In the genomic region with DNA sequence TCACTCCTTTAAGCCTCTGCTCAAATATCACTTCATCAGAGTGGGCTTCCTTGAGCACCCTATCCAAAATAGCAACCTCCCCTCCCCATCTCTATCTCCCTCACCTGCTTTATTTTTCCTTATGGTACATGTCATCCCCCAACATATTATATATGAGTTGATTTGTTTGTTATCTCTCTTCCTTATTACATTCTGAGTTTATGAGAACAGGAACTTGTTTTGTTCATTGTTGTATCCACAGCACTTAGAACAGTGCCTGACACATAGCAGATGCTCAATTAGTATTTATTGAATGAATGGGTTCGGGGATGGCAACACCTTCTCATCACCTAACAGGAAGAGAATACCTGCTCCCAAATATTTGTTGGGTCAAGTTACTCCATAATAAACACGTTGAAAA, we compare ENCODE assay signal across 27 cellular contexts. TPM values are rescaled to one million over a fixed set of nuclear protein-coding genes. Genes with fewer than 3 reads are reported as not detected.
"Had no signal": no experiment of that assay in that cellular context is flagged by ENCODE, and none has a peak within 500 bp of the region (broad histone marks: within the 10 kb centered on the region; RNA-seq: fewer than 3 reads in every experiment).

No MANE protein-coding gene starts in this region.

- H3K4me2 ChIP-seq: SK-N-SH had no signal

- DNase-seq: KBM-7; MV-4-11; NCI-H1048; NCI-H1105; NCI-H1417; NCI-H1436 treated with DMSO at 0.1 percent for 48 hours; NCI-H1694; NCI-H187 treated with DMSO at 0.1 percent for 48 hours; NCI-H2029 treated with DMSO at 0.1 percent for 48 hours; NCI-H2171 treated with DMSO at 0.1 percent for 48 hours; NCI-H345; NCI-H524; NCI-H526 treated with DMSO at 0.1 percent for 48 hours; NCI-H748 treated with DMSO at 0.1 percent for 48 hours; NK-92 treated with Interleukin-12 subunit alpha and Interleukin-12 subunit beta, amount 100 ng/mL, for 24 hours; PC-3; SHP77; SK-N-SH; SW 1271 had no signal

- H3K9ac ChIP-seq: SK-N-SH had no signal

- H3K27ac ChIP-seq: RWPE1 had no signal

- ATAC-seq: Panc1, PC-3 had no signal

- H3K9me3 ChIP-seq: SK-N-SH had no signal

RNA-seq across cellular contexts. Expression of a gene that starts 24.6 kb away (rescaled TPM):
- total RNA-seq: HT-29, OCI-LY7, PC-3, SK-MEL-5 had no signal
- polyA plus RNA-seq: SK-N-SH had no signal

RNA-seq across cellular contexts. Expression of a gene that starts 57.6 kb away (rescaled TPM):
- total RNA-seq: HT-29, LHCN-M2, MCF 10A, NCI-H460, OCI-LY7, PC-3, SK-MEL-5 had no signal
- polyA plus RNA-seq: SK-N-SH had no signal
